In genomic region chr10:4013651-4014085, GRCh38 we compare ENCODE assay signal across 9 cellular contexts.
A peak's percentile ranks its signal among the peaks of the same experiment; 100 is the strongest.
DNase-seq lines count a peak whose midpoint lies in the region; ATAC-seq, FAIRE-seq and TF ChIP-seq lines count a peak whose summit lies in the region.
"Had no signal": no experiment of that assay in that cellular context is flagged by ENCODE, and none has a peak within 500 bp of the region (broad histone marks: within the 10 kb centered on the region; RNA-seq: fewer than 3 reads in every experiment).

No MANE protein-coding gene starts in this region.

- H3K27me3 ChIP-seq in smooth muscle cell (ENCODE audit: low read depth) = no peaks in the 10 kb centered on the region

- no peaks in the 10 kb centered on the region for H3K79me2 ChIP-seq in smooth muscle cell (ENCODE audit: low read depth)

- peak overlapping the region; percentile 73 for H2AFZ ChIP-seq in smooth muscle cell (ENCODE audit: low read depth)

- intact Hi-C loops in activated CD4-positive, alpha-beta T cell treated with anti-CD3 and anti-CD28 coated beads, Interleukin-2, amount 10 ng/mL, durations not matched to agents 24 days and 14 days (cut with micrococcal nuclease) = loop anchor here (1.0 kb wide), 1 partner anchor 20 kb away; no protein-coding TSS in a partner anchor

- DNase-seq in GM18507 (ENCODE audit: extremely low spot score, insufficient read length, low read depth) = peak; percentile 44
- peak; percentile 72 for DNase-seq in activated CD4-positive, alpha-beta T cell treated with anti-CD3 and anti-CD28 coated beads, Interleukin-2, amount 10 ng/mL, durations not matched to agents 24 days and 14 days
- no peak for DNase-seq in smooth muscle cell (lab: John Stamatoyannopoulos, UW; ENCODE audit: unreplicated experiment)
- no peak for DNase-seq in type B pancreatic cell (ENCODE audit: extremely low spot score, unreplicated experiment)
- DNase-seq in GM03348 (ENCODE audit: low spot score) = no peak
- DNase-seq in C1 segment of cervical spinal cord (lab: John Stamatoyannopoulos, UW) = no peak

- TF ChIP-seq CTCF in smooth muscle cell (IDR thresholded peaks at IDR 0.05; ENCODE audit: borderline replicate concordance, insufficient read depth, poor library complexity, severe bottlenecking) (no peak), type B pancreatic cell (conservative IDR thresholded peaks at IDR 0.05) (no peak)

- peaks cover 14% of the 10 kb centered on the region for H3K4me1 Mint-ChIP-seq in activated CD4-positive, alpha-beta T cell treated with anti-CD3 and anti-CD28 coated beads, Interleukin-2, amount 10 ng/mL, durations not matched to agents 24 days and 14 days
- H3K4me1 Mint-ChIP-seq in type B pancreatic cell (ENCODE audit: unreplicated experiment) = no peaks in the 10 kb centered on the region

- FAIRE-seq in GM18507 (lab: Jason Lieb, UNC) = peak; percentile 88

- H3K27me3 Mint-ChIP-seq in activated CD4-positive, alpha-beta T cell treated with anti-CD3 and anti-CD28 coated beads, Interleukin-2, amount 10 ng/mL, durations not matched to agents 24 days and 14 days = no peaks in the 10 kb centered on the region
- no peaks in the 10 kb centered on the region for H3K27me3 Mint-ChIP-seq in type B pancreatic cell

- H3K9ac ChIP-seq in smooth muscle cell (ENCODE audit: low read depth) = peak overlapping the region; percentile 43

- no peaks in the 10 kb centered on the region for H3K9me3 Mint-ChIP-seq in activated CD4-positive, alpha-beta T cell treated with anti-CD3 and anti-CD28 coated beads, Interleukin-2, amount 10 ng/mL, durations not matched to agents 24 days and 14 days
- H3K9me3 Mint-ChIP-seq in type B pancreatic cell = no peaks in the 10 kb centered on the region

- H3K36me3 ChIP-seq in smooth muscle cell (ENCODE audit: low read depth) = no peaks in the 10 kb centered on the region

- no peaks in the 10 kb centered on the region for H3K9me3 ChIP-seq in smooth muscle cell (replicated peaks; ENCODE audit: low read depth)

- H4K20me1 ChIP-seq in smooth muscle cell (ENCODE audit: low read depth) = no peaks in the 10 kb centered on the region

- H3K4me3 ChIP-seq in smooth muscle cell = no peak overlapping the region
- H3K4me3 ChIP-seq: skin epidermis had no signal

- WGBS in smooth muscle cell (ENCODE audit: low lambda C conversion rate) = 74% methylated on average over 12 of the region's 12 CpGs

- H3K36me3 Mint-ChIP-seq in activated CD4-positive, alpha-beta T cell treated with anti-CD3 and anti-CD28 coated beads, Interleukin-2, amount 10 ng/mL, durations not matched to agents 24 days and 14 days (ENCODE audit: low read depth) = no peaks in the 10 kb centered on the region
- H3K36me3 Mint-ChIP-seq in type B pancreatic cell = no peaks in the 10 kb centered on the region

- ATAC-seq in HG02642 (IDR thresholded peaks at IDR 0.05; ENCODE audit: poor library complexity, unreplicated experiment) = peak; percentile 82
- ATAC-seq in GM19324 (IDR thresholded peaks at IDR 0.05; ENCODE audit: low FRiP score, unreplicated experiment) = no peak

- H3K27ac ChIP-seq in smooth muscle cell (ENCODE audit: low read depth) = peak overlapping the region; percentile 70

- peaks cover 7% of the 10 kb centered on the region for H3F3A ChIP-seq in smooth muscle cell (ENCODE audit: low read depth)

- peak overlapping the region; percentile 62 for H3K27ac Mint-ChIP-seq in activated CD4-positive, alpha-beta T cell treated with anti-CD3 and anti-CD28 coated beads, Interleukin-2, amount 10 ng/mL, durations not matched to agents 24 days and 14 days
- H3K27ac Mint-ChIP-seq in type B pancreatic cell = no peak overlapping the region

- peak overlapping the region; percentile 67 for H3K4me2 ChIP-seq in smooth muscle cell

- no peak overlapping the region for H3K4me3 Mint-ChIP-seq in activated CD4-positive, alpha-beta T cell treated with anti-CD3 and anti-CD28 coated beads, Interleukin-2, amount 10 ng/mL, durations not matched to agents 24 days and 14 days
- H3K4me3 Mint-ChIP-seq in type B pancreatic cell = no peak overlapping the region

- H3K4me1 ChIP-seq in smooth muscle cell (ENCODE audit: low read depth) = peaks cover 4% of the 10 kb centered on the region

Comparison
In these comparisons a context has a peak if more than half of its experiments do, and no peak if none do; other contexts are left out.
1. DNase-seq: peak in GM18507 (single experiment) and activated CD4-positive, alpha-beta T cell treated with anti-CD3 and anti-CD28 coated beads, Interleukin-2, amount 10 ng/mL, durations not matched to agents 24 days and 14 days (single experiment); none in smooth muscle cell (single experiment), type B pancreatic cell (single experiment), GM03348 (single experiment) and C1 segment of cervical spinal cord (0 of 14).